ENCODE assay signal across 7 cellular contexts in genomic region chr9:137046094-137046787, GRCh38. TPM values are rescaled to one million over a fixed set of nuclear protein-coding genes. Genes with fewer than 3 reads are reported as not detected.
DNase-seq lines count a peak whose midpoint lies in the region; FAIRE-seq and TF ChIP-seq lines count a peak whose summit lies in the region.

Gene NPDC1 (minus strand): TSS chr9:137046177. CDS start chr9:137045989, 188 bp downstream.

- H3K27ac ChIP-seq in astrocyte (ENCODE audit: low read depth, low read length) (no peak within 1 kb of the TSS), rectal smooth muscle tissue (ENCODE audit: low read depth, low read length) (no peak within 1 kb of the TSS), vagina (peak within 1 kb of the TSS; percentile 6)

- H3K79me2 ChIP-seq in astrocyte (ENCODE audit: insufficient read depth, low read length), result peaks cover 22% of the 10 kb centered on the region

- H3K4me3 ChIP-seq in astrocyte (ENCODE audit: insufficient read depth, low read depth, low read length), result peak within 1 kb of the TSS; percentile 65
- peak within 1 kb of the TSS; percentile 68 for H3K4me3 ChIP-seq in rectal smooth muscle tissue (ENCODE audit: low read length)
- H3K4me3 ChIP-seq in vagina, result peak within 1 kb of the TSS; percentile 48 to 63

- H3K27me3 ChIP-seq in astrocyte (ENCODE audit: insufficient read depth, low read length), result peaks cover 11% of the 10 kb centered on the region
- H3K27me3 ChIP-seq in rectal smooth muscle tissue (ENCODE audit: control insufficient read depth, insufficient read depth, low read length), result peaks cover 25% of the 10 kb centered on the region
- H3K27me3 ChIP-seq in vagina, result no peaks in the 10 kb centered on the region

- H3K36me3 ChIP-seq in astrocyte (ENCODE audit: insufficient read depth, low read length), result no peaks in the 10 kb centered on the region
- H3K36me3 ChIP-seq in rectal smooth muscle tissue (ENCODE audit: control insufficient read depth, insufficient read depth, low read length), result no peaks in the 10 kb centered on the region
- H3K36me3 ChIP-seq in vagina, result no peaks in the 10 kb centered on the region

- intact Hi-C loops in vagina (cut with DNase I), result no loop called here

- H3K4me2 ChIP-seq in astrocyte (ENCODE audit: low read length), result peak within 1 kb of the TSS; percentile 98

- H3K4me1 ChIP-seq in astrocyte (ENCODE audit: insufficient read depth, low read length), result peaks cover 16% of the 10 kb centered on the region
- peaks cover 17% of the 10 kb centered on the region for H3K4me1 ChIP-seq in rectal smooth muscle tissue (ENCODE audit: control insufficient read depth, insufficient read depth, low read length)
- H3K4me1 ChIP-seq in vagina, result peaks cover 36% of the 10 kb centered on the region

- TF ChIP-seq CTCF in GM13976 (IDR thresholded peaks at IDR 0.05; ENCODE audit: borderline replicate concordance, control extremely low read depth, extremely low read depth, insufficient read depth, missing control alignments), result peak; percentile 96
- peak; percentile 65 for TF ChIP-seq CTCF in astrocyte (IDR thresholded peaks at IDR 0.05; ENCODE audit: insufficient read depth, low read depth, low read length)
- peak; percentile 55 to 83 (median 67) for TF ChIP-seq CTCF in vagina (IDR thresholded peaks at IDR 0.05)

- H3K9me3 ChIP-seq in astrocyte (ENCODE audit: insufficient read depth, low read depth, low read length) (no peaks in the 10 kb centered on the region), vagina (no peaks in the 10 kb centered on the region)

- H3K36me3 Mint-ChIP-seq in astrocyte (ENCODE audit: low read depth, unreplicated experiment), result no peaks in the 10 kb centered on the region

- H4K20me1 ChIP-seq in astrocyte (ENCODE audit: insufficient read depth, low read length), result peaks cover 32% of the 10 kb centered on the region

- FAIRE-seq in astrocyte (lab: Jason Lieb, UNC), result no peak

- peaks cover 26% of the 10 kb centered on the region for H3K27me3 Mint-ChIP-seq in astrocyte (ENCODE audit: low read depth, unreplicated experiment)

- peak within 1 kb of the TSS; percentile 48 for H3K9ac ChIP-seq in astrocyte (ENCODE audit: low read length)
- peak within 1 kb of the TSS; percentile 16 for H3K9ac ChIP-seq in rectal smooth muscle tissue (ENCODE audit: low read length)

- in situ Hi-C loops in GM13976 (cut with MboI; ENCODE audit: low sequenced_read_pairs, unreplicated experiment), result no loop called here

- peak within 1 kb of the TSS; percentile 79 for H2AFZ ChIP-seq in astrocyte (ENCODE audit: low read depth, low read length)

- H3K27ac Mint-ChIP-seq in astrocyte (ENCODE audit: unreplicated experiment), result no peak within 1 kb of the TSS

- no peaks in the 10 kb centered on the region for H3K9me3 Mint-ChIP-seq in astrocyte (ENCODE audit: unreplicated experiment)

- TF ChIP-seq POLR2A in vagina (IDR thresholded peaks at IDR 0.05), result no peak

- DNase-seq in GM13976 (ENCODE audit: low spot score) (peak; percentile 95), NCI-H128 (lab: John Stamatoyannopoulos, UW; ENCODE audit: unreplicated experiment) (peak; percentile 61), T-helper 2 cell (peak; percentile 52 to 79 (median 73)), astrocyte (ENCODE audit: low read depth) (peak; percentile 41), hepatic stellate cell (ENCODE audit: low spot score) (peak; percentile 95), vagina (ENCODE audit: extremely low spot score in 2 of 2) (no peak)

- H3K4me3 Mint-ChIP-seq in astrocyte (ENCODE audit: unreplicated experiment), result peak within 1 kb of the TSS; percentile 79

- peaks cover 2% of the 10 kb centered on the region for H3K4me1 Mint-ChIP-seq in astrocyte (ENCODE audit: low read depth, unreplicated experiment)

RNA-seq across cellular contexts. Expression of gene NPDC1, which starts in this region (rescaled TPM):
- total RNA-seq in astrocyte (65.9 and 66.8 TPM in 2 replicates), vagina (67.5 TPM)

Comparison
In these comparisons a context has a peak if more than half of its experiments do, and no peak if none do; other contexts are left out.
1. DNase-seq: peak in GM13976 (single experiment), NCI-H128 (single experiment), T-helper 2 cell (5 of 5), astrocyte (single experiment) and hepatic stellate cell (single experiment); none in vagina (0 of 2).
2. Peak in every context shown above with its lines, with median percentiles within 50 percentile points of each other: CTCF ChIP-seq and H3K4me3 ChIP-seq.